ENCODE assay signal across 9 cellular contexts in genomic region chr11:26286472-26287066, GRCh38. TPM values are rescaled to one million over a fixed set of nuclear protein-coding genes. Genes with fewer than 3 reads are reported as not detected.
A peak's percentile ranks its signal among the peaks of the same experiment; 100 is the strongest.
DNase-seq lines count a peak whose midpoint lies in the region; ATAC-seq and TF ChIP-seq lines count a peak whose summit lies in the region.
"Had no signal": no experiment of that assay in that cellular context is flagged by ENCODE, and none has a peak within 500 bp of the region (broad histone marks: within the 10 kb centered on the region; RNA-seq: fewer than 3 reads in every experiment).

No MANE protein-coding gene starts in this region.

- TF ChIP-seq EP300 in ovary (IDR thresholded peaks at IDR 0.05) = no peak

- H3K27ac Mint-ChIP-seq in progenitor cell of endocrine pancreas = no peak overlapping the region
- H3K27ac Mint-ChIP-seq: T-helper 1 cell treated with Interleukin-12 subunit alpha and Interleukin-12 subunit beta and Interleukin-4 antibody, amounts not matched to agents 30 μg/mL and 1 μg/mL, for 36 hours had no signal

- no peaks in the 10 kb centered on the region for H3K36me3 ChIP-seq in brain microvascular endothelial cell (replicated peaks)
- H3K36me3 ChIP-seq in ovary = no peaks in the 10 kb centered on the region

- no peaks in the 10 kb centered on the region for H3K4me1 ChIP-seq in ovary (ENCODE audit: insufficient read depth)

- no peak overlapping the region for H3K4me3 Mint-ChIP-seq in progenitor cell of endocrine pancreas (ENCODE audit: low read depth)
- H3K4me3 Mint-ChIP-seq: T-helper 1 cell treated with Interleukin-12 subunit alpha and Interleukin-12 subunit beta and Interleukin-4 antibody, amounts not matched to agents 30 μg/mL and 1 μg/mL, for 36 hours had no signal

- DNase-seq in DMS 273 (lab: John Stamatoyannopoulos, UW; ENCODE audit: unreplicated experiment) = peak; percentile 58
- no peak for DNase-seq in DMS 273 treated with DMSO at 0.1 percent for 48 hours (lab: John Stamatoyannopoulos, UW)
- DNase-seq in LHCN-M2 (ENCODE audit: low read depth) = peak; percentile 17
- DNase-seq in brain microvascular endothelial cell = peak; percentile 53
- no peak for DNase-seq in progenitor cell of endocrine pancreas (ENCODE audit: low spot score, unreplicated experiment)
- no peak for DNase-seq in ovary

- H3K4me1 Mint-ChIP-seq in progenitor cell of endocrine pancreas (ENCODE audit: low read depth) = peaks cover 12% of the 10 kb centered on the region

- H3K27ac ChIP-seq in brain microvascular endothelial cell = no peak overlapping the region
- no peak overlapping the region for H3K27ac ChIP-seq in ovary

- H3K36me3 Mint-ChIP-seq in progenitor cell of endocrine pancreas (ENCODE audit: insufficient read depth) = no peaks in the 10 kb centered on the region

- H3K27me3 ChIP-seq in brain microvascular endothelial cell (replicated peaks) (no peaks in the 10 kb centered on the region), ovary (no peaks in the 10 kb centered on the region)

- 20 to 21% (median 20%) methylated on average over 5 of the region's 5 CpGs for WGBS in ovary, 3 donors

- H3K27me3 Mint-ChIP-seq in progenitor cell of endocrine pancreas = no peaks in the 10 kb centered on the region

- ATAC-seq in GM18520 (IDR thresholded peaks at IDR 0.05; ENCODE audit: unreplicated experiment) = no peak
- no peak for ATAC-seq in GM21576 (IDR thresholded peaks at IDR 0.05; ENCODE audit: unreplicated experiment)

- in situ Hi-C loops in brain microvascular endothelial cell (cut with HindIII; ENCODE audit: low pct_ligation_motif_present, low sequenced_read_pairs) = no loop called here

- no peak for TF ChIP-seq POLR2A in ovary (IDR thresholded peaks at IDR 0.05)

- TF ChIP-seq CTCF in brain microvascular endothelial cell (IDR thresholded peaks at IDR 0.05; ENCODE audit: low read depth, low read length, missing control alignments) (peak; percentile 75), progenitor cell of endocrine pancreas (IDR thresholded peaks at IDR 0.05; ENCODE audit: unreplicated experiment) (peak; percentile 61), ovary (IDR thresholded peaks at IDR 0.05) (no peak)

- no peak overlapping the region for H3K4me3 ChIP-seq in brain microvascular endothelial cell (ENCODE audit: low read depth, low read length)
- no peak overlapping the region for H3K4me3 ChIP-seq in ovary

- no peaks in the 10 kb centered on the region for H3K9me3 Mint-ChIP-seq in progenitor cell of endocrine pancreas (ENCODE audit: low read depth)
- H3K9me3 Mint-ChIP-seq: T-helper 1 cell treated with Interleukin-12 subunit alpha and Interleukin-12 subunit beta and Interleukin-4 antibody, amounts not matched to agents 30 μg/mL and 1 μg/mL, for 36 hours had no signal

- H3K9me3 ChIP-seq in ovary = no peaks in the 10 kb centered on the region

- intact Hi-C loops in ovary (cut with DNase I) = no loop called here

RNA-seq across cellular contexts. Expression of gene ANO3, which starts 45.4 kb away (rescaled TPM):
- total RNA-seq in LHCN-M2 (2014; rRNA removed) (not detected in 2 replicates), progenitor cell of endocrine pancreas (0.53 and 0.67 TPM in 2 replicates), ovary (under 1 TPM in 6 of 7 donors, not detected in 1; under 0.01 to 0.22 (median 0.08) TPM)
- not detected for polyA plus RNA-seq in LHCN-M2 (2012)
- polyA plus RNA-seq in ovary = under 1 TPM; 0.05 to 0.93 TPM

Comparison
In these comparisons a context has a peak if more than half of its experiments do, and no peak if none do; other contexts are left out.
1. DNase-seq: peak in DMS 273 (single experiment), LHCN-M2 (single experiment) and brain microvascular endothelial cell (single experiment); none in DMS 273 treated with DMSO at 0.1 percent for 48 hours (single experiment), progenitor cell of endocrine pancreas (single experiment) and ovary (0 of 5).
2. CTCF ChIP-seq: peak in brain microvascular endothelial cell (single experiment) and progenitor cell of endocrine pancreas (single experiment); none in ovary (0 of 3).